In genomic region chr17:14118951-14119350, GRCh38 we compare ENCODE assay signal across 1 cellular context.
A peak's percentile ranks its signal among the peaks of the same experiment; 100 is the strongest.
TF ChIP-seq lines count a peak whose summit lies in the region.

No MANE protein-coding gene starts in this region.

TF ChIP-seq in GM12878, 131 proteins besides CTCF, POLR2A, EP300 and RAD21 (continued from another document):
- TF ChIP-seq ZNF687 (IDR thresholded peaks at IDR 0.05) (no peak), ZNF384 (IDR thresholded peaks at IDR 0.05; ENCODE audit: borderline replicate concordance, low read depth, low read length) (peak; percentile 25; the same call in 1 of the 2 replicates), CREM (IDR thresholded peaks at IDR 0.05; ENCODE audit: low read depth) (0 out of 2 replicates have a peak, but pooled peaks have one; percentile 33), CREB1 (IDR thresholded peaks at IDR 0.05; ENCODE audit: low read depth) (peak; percentile 34; the same call in 1 of the 2 replicates), RUNX3 (IDR thresholded peaks at IDR 0.05; ENCODE audit: low read length) (peak; percentile 67), IKZF2 (IDR thresholded peaks at IDR 0.05) (peak in 1 of 2 experiments; percentile 33; a peak in 1 of 4 replicates), KDM1A (IDR thresholded peaks at IDR 0.05; ENCODE audit: borderline replicate concordance) (no peak), JUNB (IDR thresholded peaks at IDR 0.05) (peak; percentile 40), SMC3 (IDR thresholded peaks at IDR 0.05; ENCODE audit: borderline replicate concordance, low read length) (no peak), POU2F2 (IDR thresholded peaks at IDR 0.05; ENCODE audit: borderline replicate concordance, low read depth, low read length) (peak; percentile 84; the same call in 2 of the 3 replicates)
